ENCODE assay signal across 25 cellular contexts in the genomic region with DNA sequence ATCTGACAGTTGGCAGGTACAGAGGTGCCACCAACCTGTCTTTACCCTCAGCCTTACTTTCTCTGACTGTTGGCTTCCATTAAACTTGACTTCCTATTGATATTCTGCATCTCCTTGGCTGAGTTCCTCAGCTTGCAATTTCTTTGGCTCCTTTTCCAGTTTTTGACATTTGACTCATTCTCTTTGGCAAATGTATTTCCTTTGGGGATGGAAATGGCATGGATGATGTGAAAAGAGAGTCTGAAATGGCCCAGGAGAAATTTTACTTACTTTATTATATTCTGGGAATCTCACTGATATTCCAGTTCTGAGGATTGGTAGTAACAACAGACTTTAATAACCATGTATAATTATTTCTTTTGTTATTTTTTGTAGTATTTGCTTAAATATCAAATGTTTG.
"Had no signal": no experiment of that assay in that cellular context is flagged by ENCODE, and none has a peak within 500 bp of the region (broad histone marks: within the 10 kb centered on the region; RNA-seq: fewer than 3 reads in every experiment).

No MANE protein-coding gene starts in this region.

- H3K27ac ChIP-seq: body of pancreas, colonic mucosa, dorsolateral prefrontal cortex, esophagus squamous epithelium, gastrocnemius medialis, tibial artery had no signal

- H3K9me3 ChIP-seq: body of pancreas, colonic mucosa, esophagus squamous epithelium, gastrocnemius medialis had no signal

- H3K27me3 Mint-ChIP-seq: activated naive CD8-positive, alpha-beta T cell treated with anti-CD3 and anti-CD28 coated beads, Interleukin-2, amount 50 U/mL, for 24 hours; effector memory CD8-positive, alpha-beta T cell had no signal

- H3K36me3 Mint-ChIP-seq: memory B cell had no signal

- DNase-seq: activated CD4-positive, alpha-beta T cell treated with anti-CD3 and anti-CD28 coated beads for 1 hour; activated CD4-positive, alpha-beta T cell treated with anti-CD3 and anti-CD28 coated beads, Interleukin-2, amount 50 U/mL, for 1 hour; activated CD8-positive, alpha-beta T cell treated with anti-CD3 and anti-CD28 coated beads, Interleukin-2, amount 10 ng/mL, durations not matched to agents 7 days and 5 days; activated gamma-delta T cell; activated naive CD4-positive, alpha-beta T cell treated with anti-CD3 and anti-CD28 coated beads, Interleukin-2, amount 50 U/mL, for 16 hours; activated naive CD8-positive, alpha-beta T cell treated with anti-CD3 and anti-CD28 coated beads, Interleukin-2, amount 50 U/mL, for 24 hours; anterior cingulate cortex; body of pancreas; colonic mucosa; dorsolateral prefrontal cortex; effector memory CD8-positive, alpha-beta T cell; esophagus squamous epithelium; gastrocnemius medialis; hippocampal formation; nephron progenitor cell; posterior cingulate gyrus; stimulated activated CD4-positive, alpha-beta T cell treated with anti-CD3 and anti-CD28 coated beads, Interleukin-12 subunit alpha, Interleukin-12 subunit beta, amount 100 ng/mL, for 4 hours; stimulated activated CD4-positive, alpha-beta T cell treated with anti-CD3 and anti-CD28 coated beads, Interleukin-4, amount 100 ng/mL, for 4 hours; stimulated activated naive CD8-positive, alpha-beta T cell treated with anti-CD3 and anti-CD28 coated beads, Interleukin-15, Interleukin-2, amounts not matched to agents 100 U/mL and 50 U/mL, for 24 hours; substantia nigra; T-helper 1 cell; tibial artery had no signal

- H3K27me3 ChIP-seq: body of pancreas, colonic mucosa, esophagus squamous epithelium, gastrocnemius medialis, tibial artery had no signal

- H3K4me1 ChIP-seq: body of pancreas, colonic mucosa, gastrocnemius medialis had no signal

- H3K4me3 ChIP-seq: body of pancreas, colonic mucosa, dorsolateral prefrontal cortex, esophagus squamous epithelium, gastrocnemius medialis, tibial artery had no signal

- H3K4me1 Mint-ChIP-seq: activated naive CD8-positive, alpha-beta T cell treated with anti-CD3 and anti-CD28 coated beads, Interleukin-2, amount 50 U/mL, for 24 hours; memory B cell; nephron progenitor cell had no signal

- H3K27ac Mint-ChIP-seq: activated CD8-positive, alpha-beta T cell treated with anti-CD3 and anti-CD28 coated beads, Interleukin-2, amount 10 ng/mL, durations not matched to agents 7 days and 5 days; activated naive CD8-positive, alpha-beta T cell treated with anti-CD3 and anti-CD28 coated beads, Interleukin-2, amount 50 U/mL, for 24 hours; activated T-helper 1 cell treated with anti-CD3 and anti-CD28 coated beads, Interleukin-12 subunit alpha, Interleukin-12 subunit beta, Interleukin-2, Interleukin-4 antibody, amounts not matched to agents 30 ng/mL and 10 ng/mL and 1 ng/mL, durations not matched to agents 14 hours and 24 hours and 36 hours; effector memory CD8-positive, alpha-beta T cell; memory B cell; nephron progenitor cell had no signal

- H3K36me3 ChIP-seq: colonic mucosa, esophagus squamous epithelium, gastrocnemius medialis, tibial artery had no signal

- H3K4me3 Mint-ChIP-seq: activated CD8-positive, alpha-beta T cell treated with anti-CD3 and anti-CD28 coated beads, Interleukin-2, amount 10 ng/mL, durations not matched to agents 7 days and 5 days; activated naive CD8-positive, alpha-beta T cell treated with anti-CD3 and anti-CD28 coated beads, Interleukin-2, amount 50 U/mL, for 24 hours; activated T-helper 1 cell treated with anti-CD3 and anti-CD28 coated beads, Interleukin-12 subunit alpha, Interleukin-12 subunit beta, Interleukin-2, Interleukin-4 antibody, amounts not matched to agents 30 ng/mL and 10 ng/mL and 1 ng/mL, durations not matched to agents 14 hours and 24 hours and 36 hours; central memory CD8-positive, alpha-beta T cell; effector memory CD8-positive, alpha-beta T cell; memory B cell; nephron progenitor cell had no signal
